ENCODE assay signal across 8 cellular contexts in the genomic region with DNA sequence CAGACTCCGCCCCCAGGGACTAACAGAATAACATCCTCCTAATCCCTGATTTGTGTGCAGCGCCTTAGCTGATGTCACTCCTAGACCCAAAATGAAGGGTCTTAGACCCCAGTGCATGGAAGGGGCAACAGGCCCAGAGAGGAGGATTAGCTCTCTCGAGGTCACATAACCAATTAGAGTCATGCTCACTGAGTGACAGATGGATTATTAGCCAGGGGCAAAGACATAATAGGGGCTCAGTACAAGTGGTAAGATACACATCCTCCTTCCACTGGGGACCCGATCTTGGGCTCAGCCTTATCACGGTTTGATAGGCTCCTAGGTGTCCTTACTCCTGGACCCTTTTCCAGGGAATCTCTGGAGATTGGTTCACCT. TPM values are rescaled to one million over a fixed set of nuclear protein-coding genes. Genes with fewer than 3 reads are reported as not detected.
A peak's percentile ranks its signal among the peaks of the same experiment; 100 is the strongest.
DNase-seq lines count a peak whose midpoint lies in the region; ATAC-seq and TF ChIP-seq lines count a peak whose summit lies in the region.

No MANE protein-coding gene starts in this region.

- peak overlapping the region; percentile 90 for H3K27ac Mint-ChIP-seq in activated naive CD4-positive, alpha-beta T cell treated with anti-CD3 and anti-CD28 coated beads, Interleukin-2, amount 10 ng/mL, durations not matched to agents 7 days and 5 days

- H3K4me1 Mint-ChIP-seq in activated naive CD4-positive, alpha-beta T cell treated with anti-CD3 and anti-CD28 coated beads, Interleukin-2, amount 10 ng/mL, durations not matched to agents 7 days and 5 days, result peaks cover 46% of the 10 kb centered on the region

- no peak for DNase-seq in activated naive CD4-positive, alpha-beta T cell treated with anti-CD3 and anti-CD28 coated beads, Interleukin-2, amount 10 ng/mL, durations not matched to agents 7 days and 5 days
- DNase-seq in activated naive CD4-positive, alpha-beta T cell treated with anti-CD3 and anti-CD28 coated beads, Interleukin-2, amount 50 U/mL, for 16 hours, result no peak
- DNase-seq in adrenal gland, result no peak
- no peak for DNase-seq in right lobe of liver
- no peak for DNase-seq in transverse colon
- DNase-seq in stimulated activated CD4-positive, alpha-beta T cell treated with anti-CD3 and anti-CD28 coated beads, Interleukin-15, amount 100 ng/mL, for 24 hours, result no peak
- no peak for DNase-seq in UCSD-AML1 (lab: John Stamatoyannopoulos, UW; ENCODE audit: unreplicated experiment)

- peak overlapping the region; percentile 84 for H3K4me3 Mint-ChIP-seq in activated naive CD4-positive, alpha-beta T cell treated with anti-CD3 and anti-CD28 coated beads, Interleukin-2, amount 10 ng/mL, durations not matched to agents 7 days and 5 days

- no peak for TF ChIP-seq EP300 in transverse colon (IDR thresholded peaks at IDR 0.05; ENCODE audit: low read depth)

- 21 to 29% (median 28%) methylated on average over 3 to 5 of the region's 5 CpGs for WGBS in adrenal gland, 4 donors
- 23% methylated on average over 4 of the region's 5 CpGs for WGBS in right lobe of liver (ENCODE audit: insufficient coverage, low coverage, low lambda C conversion rate, missing lambda C conversion rate)
- WGBS in transverse colon (ENCODE audit: low coverage in 1 of 2), 2 donors, result 8 to 48% methylated on average over 2 to 5 of the region's 5 CpGs

- H3K27me3 ChIP-seq in adrenal gland (no peaks in the 10 kb centered on the region), right lobe of liver (no peaks in the 10 kb centered on the region), transverse colon (no peaks in the 10 kb centered on the region)

- H3K36me3 Mint-ChIP-seq in activated naive CD4-positive, alpha-beta T cell treated with anti-CD3 and anti-CD28 coated beads, Interleukin-2, amount 10 ng/mL, durations not matched to agents 7 days and 5 days, result no peaks in the 10 kb centered on the region

- in situ Hi-C loops in transverse colon (cut with MboI; ENCODE audit: low pct_ligation_motif_present in 1 of 4, low pct_unique_long_range_greater_than_20kb in 1 of 4, low sequenced_read_pairs in 3 of 4), result loop anchor here in 3 of 4 donors (25.0 kb wide), 2 partner anchors 143 to 393 kb away; partner anchors contain the start of genes MAP1LC3A (in 2 of the 3) and AHCY (in 1 of the 3)

- ATAC-seq in right lobe of liver, result no peak
- no peak for ATAC-seq in GM19035 (IDR thresholded peaks at IDR 0.05; ENCODE audit: unreplicated experiment)

- H3K4me1 ChIP-seq in adrenal gland (replicated peaks in 1 of 2) (peaks cover 23 to 36% of the 10 kb centered on the region in 2 donors), right lobe of liver (peaks cover 0 to 34% (median 12%) of the 10 kb centered on the region in 4 donors), transverse colon (peaks cover 16 to 47% (median 38%) of the 10 kb centered on the region in 4 donors)

- TF ChIP-seq CTCF in adrenal gland (IDR thresholded peaks at IDR 0.05) (no peak), right lobe of liver (IDR thresholded peaks at IDR 0.05) (no peak), transverse colon (IDR thresholded peaks at IDR 0.05) (no peak)

- CTCF ChIA-PET in activated naive CD4-positive, alpha-beta T cell treated with anti-CD3 and anti-CD28 coated beads, Interleukin-2, amount 10 ng/mL, durations not matched to agents 7 days and 5 days (lab: Charles Lee), result interaction anchor here (0.6 to 6.1 kb wide), 3 partner anchors 166 to 393 kb away, joined by 3 to 63 read pairs (median 53); no protein-coding TSS in a partner anchor

- peak overlapping the region; percentile 25 to 94 (median 68) for H3K4me3 ChIP-seq in adrenal gland
- peak overlapping the region; percentile 73 to 81 (median 73) for H3K4me3 ChIP-seq in right lobe of liver
- H3K4me3 ChIP-seq in transverse colon, result peak overlapping the region; percentile 69 to 97 (median 78)

- intact Hi-C loops in adrenal gland (cut with DNase I) (loop anchor here (10.0 kb wide), 1 partner anchor 130 kb away; no protein-coding TSS in a partner anchor), right lobe of liver (cut with DNase I) (loop anchor here (10.0 kb wide), 2 partner anchors 160 to 170 kb away; no protein-coding TSS in a partner anchor), transverse colon (cut with DNase I; ENCODE audit: low total_unique reads) (no loop called here)

- TF ChIP-seq POLR2A in adrenal gland (IDR thresholded peaks at IDR 0.05) (no peak), right lobe of liver (IDR thresholded peaks at IDR 0.05) (no peak), transverse colon (IDR thresholded peaks at IDR 0.05) (no peak)

- no peaks in the 10 kb centered on the region for H3K9me3 Mint-ChIP-seq in activated naive CD4-positive, alpha-beta T cell treated with anti-CD3 and anti-CD28 coated beads, Interleukin-2, amount 10 ng/mL, durations not matched to agents 7 days and 5 days

- H3K36me3 ChIP-seq in adrenal gland (replicated peaks in 1 of 2) (no peaks in the 10 kb centered on the region), right lobe of liver (no peaks in the 10 kb centered on the region), transverse colon (no peaks in the 10 kb centered on the region)

- H3K27ac ChIP-seq in adrenal gland (peak overlapping the region; percentile 98 to 100 (median 100)), right lobe of liver (peak overlapping the region; percentile 98 to 100 (median 99)), transverse colon (peak overlapping the region; percentile 98 to 100 (median 100))

- H3K27me3 Mint-ChIP-seq in activated naive CD4-positive, alpha-beta T cell treated with anti-CD3 and anti-CD28 coated beads, Interleukin-2, amount 10 ng/mL, durations not matched to agents 7 days and 5 days, result peaks cover 47% of the 10 kb centered on the region

- H3K9me3 ChIP-seq in adrenal gland (replicated peaks in 1 of 3) (no peaks in the 10 kb centered on the region), right lobe of liver (no peaks in the 10 kb centered on the region), transverse colon (no peaks in the 10 kb centered on the region)

RNA-seq across cellular contexts. Expression of gene TP53INP2, which starts 0.9 kb away (rescaled TPM):
- total RNA-seq in adrenal gland, result 10 to 100 TPM; 11.5 to 74.5 (median 20.1) TPM
- polyA plus RNA-seq in adrenal gland, result 10 to 100 TPM; 15.4 to 58.2 (median 18.6) TPM
- 10 to 100 TPM in 4 of 6 experiments, 1 to 10 TPM in 2; 5.8 to 24.1 (median 12.7) TPM for total RNA-seq in right lobe of liver
- 10 to 100 TPM; 12.9 to 80.8 (median 57.9) TPM for total RNA-seq in transverse colon

RNA-seq across cellular contexts. Expression of gene PIGU, which starts 28.1 kb away (rescaled TPM):
- total RNA-seq in adrenal gland, result 10 to 100 TPM; 19.6 to 33.7 (median 22.1) TPM
- polyA plus RNA-seq in adrenal gland, result 10 to 100 TPM; 16.8 to 64.1 (median 25.7) TPM
- total RNA-seq in right lobe of liver, result 10 to 100 TPM in 2 of 6 experiments, 1 to 10 TPM in 4; 4.0 to 14.9 (median 7.3) TPM
- 10 to 100 TPM in 3 of 4 donors, 1 to 10 TPM in 1; 4.1 to 28.7 (median 16.8) TPM for total RNA-seq in transverse colon
